Comparison of ENCODE assay signal across 22 cellular contexts in genomic region chr4:133102612-133103409, GRCh38. TPM values are rescaled to one million over a fixed set of nuclear protein-coding genes. Genes with fewer than 3 reads are reported as not detected.
"Had no signal": no experiment of that assay in that cellular context is flagged by ENCODE, and none has a peak within 500 bp of the region (broad histone marks: within the 10 kb centered on the region; RNA-seq: fewer than 3 reads in every experiment).

No MANE protein-coding gene starts in this region.

- H3K27me3 ChIP-seq: ascending aorta, breast epithelium, thyroid gland had no signal

- H3K9me3 ChIP-seq: ascending aorta, breast epithelium, lower lobe of right lung, thyroid gland had no signal

- DNase-seq: activated CD4-positive, alpha-beta T cell treated with anti-CD3 and anti-CD28 coated beads, Interleukin-2, amount 10 ng/mL, durations not matched to agents 7 days and 5 days; activated CD8-positive, alpha-beta memory T cell treated with anti-CD3 and anti-CD28 coated beads, Interleukin-2, amount 50 U/mL, for 4 hours; activated effector memory CD4-positive, alpha-beta T cell treated with Interleukin-2 at 50 U/mL for 16 hours; activated naive CD4-positive, alpha-beta T cell treated with anti-CD3 and anti-CD28 coated beads, Interleukin-2, amount 50 U/mL, for 16 hours; activated T-cell treated with anti-CD3 and anti-CD28 coated beads, Interleukin-2, amount 50 U/mL, for 48 hours; cerebellar nuclear complex; effector CD4-positive, alpha-beta T cell; left cardiac atrium; lower lobe of right lung; occipital lobe; stimulated activated CD4-positive, alpha-beta T cell treated with anti-CD3 and anti-CD28 coated beads, Interleukin-1b, Interleukin-23, amount 100 ng/mL, for 48 hours; stimulated activated CD8-positive, alpha-beta memory T cell treated with anti-CD3 and anti-CD28 coated beads, Interleukin-4, amount 100 ng/mL, for 48 hours; stimulated activated naive CD4-positive, alpha-beta T cell; T1000; thyroid gland had no signal

- H3K36me3 ChIP-seq: ascending aorta, breast epithelium, lower lobe of right lung, thyroid gland had no signal

- H3K4me1 ChIP-seq: ascending aorta, breast epithelium, lower lobe of right lung, thyroid gland had no signal

- H3K27ac ChIP-seq: ascending aorta, breast epithelium, lower lobe of right lung, thyroid gland had no signal

- ATAC-seq: activated CD4-positive, CD25-positive, alpha-beta regulatory T cell treated with anti-CD3 and anti-CD28 coated beads, Interleukin-2, amount 50 U/mL, for 24 hours; esophagus mucosa; left cardiac atrium; lower lobe of right lung; natural killer cell treated with Interleukin-12 subunit alpha and Interleukin-12 subunit beta and Interleukin-15 and Interleukin-18, amount 100 ng/mL, for 72 hours had no signal

- H3K4me3 ChIP-seq: ascending aorta, breast epithelium, lower lobe of right lung, thyroid gland had no signal

- FAIRE-seq: islet of Langerhans had no signal

RNA-seq across cellular contexts. Expression of gene PCDH10, which starts 46.3 kb away (rescaled TPM):
- total RNA-seq: activated CD4-positive, alpha-beta T cell treated with anti-CD3 and anti-CD28 coated beads, Interleukin-2, amount 10 ng/mL, durations not matched to agents 7 days and 5 days; natural killer cell treated with Interleukin-12 subunit alpha and Interleukin-12 subunit beta and Interleukin-15 and Interleukin-18, amount 100 ng/mL, for 72 hours; T-helper 1 cell treated with Interleukin-12 subunit alpha and Interleukin-12 subunit beta and Interleukin-4 antibody, amounts not matched to agents 30 ng/mL and 1 ng/mL, for 36 hours had no signal
